Comparison of ENCODE assay signal across 1 cellular context in the genomic region with DNA sequence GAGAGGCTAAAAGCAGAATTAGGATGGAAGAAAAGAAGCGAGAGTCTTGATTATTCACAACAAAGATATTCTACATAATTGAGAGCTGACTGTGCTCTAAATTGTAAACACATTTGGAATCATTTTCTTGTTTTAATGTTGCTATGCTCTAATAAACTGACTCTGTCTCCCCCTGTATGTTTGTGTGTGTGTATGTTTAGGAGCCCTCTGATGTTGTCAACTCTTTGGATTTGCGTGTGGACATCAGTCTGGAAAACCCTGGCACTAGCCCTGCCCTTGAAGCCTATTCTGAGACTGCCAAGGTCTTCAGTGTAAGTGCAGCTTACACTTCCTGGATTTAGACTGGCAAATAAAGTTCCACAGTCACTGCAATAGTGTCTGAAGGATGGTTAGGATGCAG.
TF ChIP-seq lines count a peak whose summit lies in the region.

No MANE protein-coding gene starts in this region.

TF ChIP-seq in SK-N-SH, 30 proteins besides CTCF, POLR2A, EP300 and RAD21 (continued from another document):
- no peak for TF ChIP-seq USF1 (IDR thresholded peaks at IDR 0.05; ENCODE audit: borderline replicate concordance, low read depth)
- TF ChIP-seq, protein P1, sequence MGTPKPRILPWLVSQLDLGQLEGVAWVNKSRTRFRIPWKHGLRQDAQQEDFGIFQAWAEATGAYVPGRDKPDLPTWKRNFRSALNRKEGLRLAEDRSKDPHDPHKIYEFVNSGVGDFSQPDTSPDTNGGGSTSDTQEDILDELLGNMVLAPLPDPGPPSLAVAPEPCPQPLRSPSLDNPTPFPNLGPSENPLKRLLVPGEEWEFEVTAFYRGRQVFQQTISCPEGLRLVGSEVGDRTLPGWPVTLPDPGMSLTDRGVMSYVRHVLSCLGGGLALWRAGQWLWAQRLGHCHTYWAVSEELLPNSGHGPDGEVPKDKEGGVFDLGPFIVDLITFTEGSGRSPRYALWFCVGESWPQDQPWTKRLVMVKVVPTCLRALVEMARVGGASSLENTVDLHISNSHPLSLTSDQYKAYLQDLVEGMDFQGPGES (IDR thresholded peaks at IDR 0.05; ENCODE audit: low read depth, low read length): no peak
